Comparison of ENCODE assay signal across 24 cellular contexts in the genomic region with DNA sequence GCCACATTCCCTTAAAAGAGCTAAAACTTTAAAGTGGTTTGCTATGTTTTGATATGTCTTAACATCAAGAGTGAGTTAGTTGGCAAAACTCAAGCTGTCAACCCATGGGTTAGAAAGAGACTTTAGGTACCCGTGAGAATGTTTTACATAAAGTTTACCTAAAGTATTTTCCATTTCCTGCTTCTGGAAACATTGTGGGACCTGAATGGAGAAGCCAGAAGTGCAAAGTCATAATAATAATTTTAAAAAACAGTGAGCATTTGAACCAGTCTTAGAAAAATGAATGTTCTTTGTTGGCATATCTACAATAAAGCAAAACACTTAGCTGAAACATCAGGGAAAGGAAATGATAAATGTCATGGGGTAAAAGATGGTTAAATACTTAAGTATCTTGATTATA. TPM values are rescaled to one million over a fixed set of nuclear protein-coding genes. Genes with fewer than 3 reads are reported as not detected.
A peak's percentile ranks its signal among the peaks of the same experiment; 100 is the strongest.
DNase-seq lines count a peak whose midpoint lies in the region; ATAC-seq and TF ChIP-seq lines count a peak whose summit lies in the region.
"Had no signal": no experiment of that assay in that cellular context is flagged by ENCODE, and none has a peak within 500 bp of the region (broad histone marks: within the 10 kb centered on the region; RNA-seq: fewer than 3 reads in every experiment).

No MANE protein-coding gene starts in this region.

- H3K27ac Mint-ChIP-seq in CD4-positive, CD25-positive, alpha-beta regulatory T cell: peak overlapping the region; percentile 39 to 75 (median 61)
- peak overlapping the region; percentile 89 for H3K27ac Mint-ChIP-seq in activated CD8-positive, alpha-beta T cell treated with anti-CD3 and anti-CD28 coated beads for 36 hours
- no peak overlapping the region for H3K27ac Mint-ChIP-seq in neural progenitor cell

- H3K4me1 Mint-ChIP-seq in CD4-positive, CD25-positive, alpha-beta regulatory T cell: peaks cover 49 to 94% (median 81%) of the 10 kb centered on the region in 4 donors
- peaks cover 88% of the 10 kb centered on the region for H3K4me1 Mint-ChIP-seq in activated CD8-positive, alpha-beta T cell treated with anti-CD3 and anti-CD28 coated beads for 36 hours (ENCODE audit: low read depth)
- peaks cover 5% of the 10 kb centered on the region for H3K4me1 Mint-ChIP-seq in neural progenitor cell

- peak overlapping the region; percentile 24 to 70 (median 42) for H3K4me3 Mint-ChIP-seq in CD4-positive, CD25-positive, alpha-beta regulatory T cell
- peak overlapping the region; percentile 5 for H3K4me3 Mint-ChIP-seq in activated CD8-positive, alpha-beta T cell treated with anti-CD3 and anti-CD28 coated beads for 36 hours
- no peak overlapping the region for H3K4me3 Mint-ChIP-seq in neural progenitor cell
- H3K4me3 Mint-ChIP-seq: activated CD8-positive, alpha-beta memory T cell treated with anti-CD3 and anti-CD28 coated beads, Interleukin-2, amount 10 ng/mL, durations not matched to agents 7 days and 5 days had no signal

- H3K9me3 ChIP-seq in BLaER1 treated with 17β-estradiol and CSF1 and Interleukin-3, amounts not matched to agents 10 nM and 100 nM (replicated peaks in 1 of 11): peaks cover 7 to 44% (median 38%) of the 10 kb centered on the region in 11 experiments
- no peaks in the 10 kb centered on the region for H3K9me3 ChIP-seq in CD4-positive, CD25-positive, alpha-beta regulatory T cell (ENCODE audit: control insufficient read depth in 2 of 2, low read length in 2 of 2)
- H3K9me3 ChIP-seq in effector memory CD4-positive, alpha-beta T cell (ENCODE audit: control insufficient read depth, low read length): no peaks in the 10 kb centered on the region
- H3K9me3 ChIP-seq in neural progenitor cell (ENCODE audit: low read depth): peaks cover 5% of the 10 kb centered on the region
- H3K9me3 ChIP-seq: MG63 had no signal

- H4K20me1 ChIP-seq in BLaER1 treated with 17β-estradiol and CSF1 and Interleukin-3, amounts not matched to agents 10 nM and 100 nM: peaks cover 55 to 100% (median 93%) of the 10 kb centered on the region in 11 experiments; a peak in 21 of 22 replicates
- no peaks in the 10 kb centered on the region for H4K20me1 ChIP-seq in neural progenitor cell (ENCODE audit: low read depth)

- peak overlapping the region in 9 of 11 experiments; percentile 5 to 93 (median 44); a peak in 13 of 22 replicates for H3K27ac ChIP-seq in BLaER1 treated with 17β-estradiol and CSF1 and Interleukin-3, amounts not matched to agents 10 nM and 100 nM
- peak overlapping the region; percentile 89 for H3K27ac ChIP-seq in CD4-positive, CD25-positive, alpha-beta regulatory T cell (ENCODE audit: insufficient read depth, low read length, poor library complexity, severe bottlenecking)
- no peak overlapping the region for H3K27ac ChIP-seq in effector memory CD4-positive, alpha-beta T cell (ENCODE audit: insufficient read depth, low read length, poor library complexity, severe bottlenecking)
- no peak overlapping the region for H3K27ac ChIP-seq in neural progenitor cell
- H3K27ac ChIP-seq: esophagus muscularis mucosa had no signal

- H3K36me3 ChIP-seq in BLaER1 treated with 17β-estradiol and CSF1 and Interleukin-3, amounts not matched to agents 10 nM and 100 nM: peaks cover 3 to 89% (median 65%) of the 10 kb centered on the region in 11 experiments; a peak in 20 of 22 replicates
- peaks cover 8% of the 10 kb centered on the region for H3K36me3 ChIP-seq in CD4-positive, CD25-positive, alpha-beta regulatory T cell (ENCODE audit: control insufficient read depth, insufficient read depth, low read length)
- H3K36me3 ChIP-seq in effector memory CD4-positive, alpha-beta T cell (ENCODE audit: control insufficient read depth, insufficient read depth, low read length): no peaks in the 10 kb centered on the region
- H3K36me3 ChIP-seq in neural progenitor cell: no peaks in the 10 kb centered on the region
- H3K36me3 ChIP-seq: esophagus muscularis mucosa, MG63 had no signal

- H3K27me3 Mint-ChIP-seq in CD4-positive, CD25-positive, alpha-beta regulatory T cell: no peaks in the 10 kb centered on the region
- H3K27me3 Mint-ChIP-seq in activated CD8-positive, alpha-beta T cell treated with anti-CD3 and anti-CD28 coated beads for 36 hours: no peaks in the 10 kb centered on the region
- peaks cover 2% of the 10 kb centered on the region for H3K27me3 Mint-ChIP-seq in neural progenitor cell (ENCODE audit: insufficient read depth, low read depth)
- H3K27me3 Mint-ChIP-seq: activated CD8-positive, alpha-beta memory T cell treated with anti-CD3 and anti-CD28 coated beads, Interleukin-2, amount 10 ng/mL, durations not matched to agents 7 days and 5 days had no signal

- no peak overlapping the region for H2AFZ ChIP-seq in neural progenitor cell (replicated peaks)

- H3K79me2 ChIP-seq in neural progenitor cell (ENCODE audit: low read depth): no peaks in the 10 kb centered on the region

- H3K27me3 ChIP-seq in BLaER1 treated with 17β-estradiol and CSF1 and Interleukin-3, amounts not matched to agents 10 nM and 100 nM: no peaks in the 10 kb centered on the region
- H3K27me3 ChIP-seq in CD4-positive, CD25-positive, alpha-beta regulatory T cell (ENCODE audit: control insufficient read depth, insufficient read depth, low read length): no peaks in the 10 kb centered on the region
- no peaks in the 10 kb centered on the region for H3K27me3 ChIP-seq in effector memory CD4-positive, alpha-beta T cell (replicated peaks; ENCODE audit: control insufficient read depth, insufficient read depth, low read length, poor library complexity, severe bottlenecking)
- H3K27me3 ChIP-seq in neural progenitor cell: no peaks in the 10 kb centered on the region
- H3K27me3 ChIP-seq: esophagus muscularis mucosa, MG63 had no signal

- no peak for ATAC-seq in CD4-positive, CD25-positive, alpha-beta regulatory T cell (ENCODE audit: low read depth in 2 of 2)
- no peak for ATAC-seq in activated CD8-positive, alpha-beta T cell treated with anti-CD3 and anti-CD28 coated beads for 36 hours
- ATAC-seq: activated CD4-positive, CD25-positive, alpha-beta regulatory T cell treated with anti-CD3 and anti-CD28 coated beads, Interleukin-2, amount 50 U/mL, for 24 hours; activated CD8-positive, alpha-beta memory T cell treated with anti-CD3 and anti-CD28 coated beads, Interleukin-2, amount 10 ng/mL, durations not matched to agents 7 days and 5 days had no signal

- intact Hi-C loops in activated CD8-positive, alpha-beta T cell treated with anti-CD3 and anti-CD28 coated beads for 36 hours (cut with micrococcal nuclease): no loop called here

- peak in 1 of 3 donors; percentile 24 for DNase-seq in CD4-positive, CD25-positive, alpha-beta regulatory T cell
- DNase-seq in activated CD8-positive, alpha-beta T cell treated with anti-CD3 and anti-CD28 coated beads for 36 hours: no peak
- DNase-seq in effector memory CD4-positive, alpha-beta T cell: no peak
- DNase-seq in activated CD4-positive, CD25-positive, alpha-beta regulatory T cell treated with anti-CD3 and anti-CD28 coated beads, Interleukin-2, amount 50 U/mL, for 72 hours: no peak
- no peak for DNase-seq in NCI-H748 (lab: John Stamatoyannopoulos, UW; ENCODE audit: unreplicated experiment)
- no peak for DNase-seq in neural progenitor cell (ENCODE audit: low spot score)
- DNase-seq: activated CD8-positive, alpha-beta memory T cell treated with anti-CD3 and anti-CD28 coated beads, Interleukin-2, amount 10 ng/mL, durations not matched to agents 7 days and 5 days; cerebellar nuclear complex; COR-L47; DND-41; effector CD4-positive, alpha-beta T cell; HCEC 1CT; hippocampal formation; MG63; NCI-H1436; NCI-H510A; nucleus accumbens; RPMI8226; stimulated activated CD4-positive, alpha-beta T cell treated with anti-CD3 and anti-CD28 coated beads, Interleukin-2, amount 100 ng/mL, for 24 hours; stimulated activated naive CD4-positive, alpha-beta T cell had no signal

- peak overlapping the region in 2 of 11 experiments; percentile 12 to 37; a peak in 1 of 22 replicates for H3K9ac ChIP-seq in BLaER1 treated with 17β-estradiol and CSF1 and Interleukin-3, amounts not matched to agents 10 nM and 100 nM
- no peak overlapping the region for H3K9ac ChIP-seq in neural progenitor cell

- POLR2A ChIA-PET in activated CD8-positive, alpha-beta T cell treated with anti-CD3 and anti-CD28 coated beads for 36 hours (lab: Charles Lee): interaction anchor here (1.5 kb wide), 1 partner anchor 31 kb away, joined by 5 read pairs; no protein-coding TSS in a partner anchor

- CTCF ChIA-PET in activated CD8-positive, alpha-beta T cell treated with anti-CD3 and anti-CD28 coated beads for 36 hours (lab: Charles Lee): interaction anchor here (0.9 to 5.1 kb wide), 6 partner anchors 8 to 95 kb away, joined by 3 to 29 read pairs (median 6); no protein-coding TSS in a partner anchor

- H3K4me1 ChIP-seq in BLaER1 treated with 17β-estradiol and CSF1 and Interleukin-3, amounts not matched to agents 10 nM and 100 nM: peaks cover 34 to 83% (median 72%) of the 10 kb centered on the region in 10 experiments
- H3K4me1 ChIP-seq in CD4-positive, CD25-positive, alpha-beta regulatory T cell (ENCODE audit: control insufficient read depth, insufficient read depth, low read length, poor library complexity, severe bottlenecking): peaks cover 67% of the 10 kb centered on the region
- H3K4me1 ChIP-seq in effector memory CD4-positive, alpha-beta T cell (ENCODE audit: control insufficient read depth, insufficient read depth, low read length, poor library complexity, severe bottlenecking): peaks cover 43% of the 10 kb centered on the region
- H3K4me1 ChIP-seq in neural progenitor cell: no peaks in the 10 kb centered on the region

- no peaks in the 10 kb centered on the region for H3F3A ChIP-seq in neural progenitor cell (ENCODE audit: low read depth)

- TF ChIP-seq CTCF in activated CD8-positive, alpha-beta T cell treated with anti-CD3 and anti-CD28 coated beads for 36 hours (IDR thresholded peaks at IDR 0.05): no peak
- TF ChIP-seq CTCF in neural progenitor cell (IDR thresholded peaks at IDR 0.05): no peak

- peak overlapping the region in 7 of 11 experiments; percentile 61 to 93 (median 79); a peak in 14 of 22 replicates for H3K4me2 ChIP-seq in BLaER1 treated with 17β-estradiol and CSF1 and Interleukin-3, amounts not matched to agents 10 nM and 100 nM
- no peak overlapping the region for H3K4me2 ChIP-seq in neural progenitor cell

- no peak overlapping the region for H3K4me3 ChIP-seq in BLaER1 treated with 17β-estradiol and CSF1 and Interleukin-3, amounts not matched to agents 10 nM and 100 nM
- peak overlapping the region; percentile 78 for H3K4me3 ChIP-seq in CD4-positive, CD25-positive, alpha-beta regulatory T cell (ENCODE audit: low read depth, low read length)
- peak overlapping the region; percentile 7 for H3K4me3 ChIP-seq in effector memory CD4-positive, alpha-beta T cell (ENCODE audit: insufficient read depth, low read depth, low read length, poor library complexity, severe bottlenecking)
- H3K4me3 ChIP-seq in neural progenitor cell: no peak overlapping the region
- H3K4me3 ChIP-seq: esophagus muscularis mucosa, MG63, skin epidermis had no signal

- H3K9me3 Mint-ChIP-seq in CD4-positive, CD25-positive, alpha-beta regulatory T cell: peaks cover 0 to 1% (median 0%) of the 10 kb centered on the region in 7 donors
- peaks cover 10% of the 10 kb centered on the region for H3K9me3 Mint-ChIP-seq in activated CD8-positive, alpha-beta T cell treated with anti-CD3 and anti-CD28 coated beads for 36 hours
- H3K9me3 Mint-ChIP-seq in neural progenitor cell: peaks cover 9% of the 10 kb centered on the region

- H3K36me3 Mint-ChIP-seq in CD4-positive, CD25-positive, alpha-beta regulatory T cell: peaks cover 14% of the 10 kb centered on the region
- H3K36me3 Mint-ChIP-seq in activated CD8-positive, alpha-beta T cell treated with anti-CD3 and anti-CD28 coated beads for 36 hours (ENCODE audit: low read depth): peaks cover 67% of the 10 kb centered on the region
- no peaks in the 10 kb centered on the region for H3K36me3 Mint-ChIP-seq in neural progenitor cell

RNA-seq across cellular contexts. Expression of a gene that starts 34.8 kb away (rescaled TPM):
- 70.4 TPM for total RNA-seq in CD4-positive, CD25-positive, alpha-beta regulatory T cell
- 10 to 100 TPM; 22.8 to 27.2 (median 24.9) TPM for polyA plus RNA-seq in CD4-positive, CD25-positive, alpha-beta regulatory T cell
- 10 to 100 TPM; 34.4 to 37.4 TPM for total RNA-seq in activated CD8-positive, alpha-beta T cell treated with anti-CD3 and anti-CD28 coated beads for 36 hours
- total RNA-seq in neural progenitor cell (ENCODE audit: low replicate concordance): 5.3 and 5.5 TPM in 2 replicates

Comparison
In these comparisons a context has a peak if more than half of its experiments do, and no peak if none do; other contexts are left out.
1. H3K27ac ChIP-seq: peak in BLaER1 treated with 17β-estradiol and CSF1 and Interleukin-3, amounts not matched to agents 10 nM and 100 nM (9 of 11) and CD4-positive, CD25-positive, alpha-beta regulatory T cell (single experiment); none in effector memory CD4-positive, alpha-beta T cell (single experiment) and neural progenitor cell (single experiment).
2. H3K4me3 ChIP-seq: peak in CD4-positive, CD25-positive, alpha-beta regulatory T cell (single experiment) and effector memory CD4-positive, alpha-beta T cell (single experiment); none in BLaER1 treated with 17β-estradiol and CSF1 and Interleukin-3, amounts not matched to agents 10 nM and 100 nM (0 of 10) and neural progenitor cell (single experiment).